ENCODE assay signal across 13 cellular contexts in the genomic region with DNA sequence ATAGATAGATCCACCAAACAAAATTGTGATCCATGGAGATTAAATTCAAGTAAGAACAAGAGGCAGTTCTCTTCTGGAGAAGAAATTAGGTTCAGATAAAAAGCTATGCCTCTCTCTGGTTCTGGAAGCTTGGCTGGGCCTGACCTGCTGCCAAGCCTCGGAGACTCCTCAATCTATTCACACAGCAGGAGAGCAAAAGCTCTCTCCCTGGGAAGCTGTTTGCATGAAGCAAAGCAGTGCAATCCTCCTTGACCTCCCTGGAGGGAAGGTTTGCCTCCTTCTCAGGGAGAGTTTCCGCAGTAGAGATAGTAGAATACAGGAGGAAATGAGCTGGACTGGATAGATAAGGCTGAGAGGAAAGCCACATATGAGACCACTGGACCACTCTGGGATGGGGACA.
"Had no signal": no experiment of that assay in that cellular context is flagged by ENCODE, and none has a peak within 500 bp of the region (broad histone marks: within the 10 kb centered on the region; RNA-seq: fewer than 3 reads in every experiment).

No MANE protein-coding gene starts in this region.

- H3K4me3 ChIP-seq: smooth muscle cell, suprapubic skin, upper lobe of left lung had no signal

- H3K36me3 ChIP-seq: brain microvascular endothelial cell, suprapubic skin, upper lobe of left lung had no signal

- H3K27ac ChIP-seq: brain microvascular endothelial cell, epithelial cell of prostate, suprapubic skin, upper lobe of left lung had no signal

- H3K9me3 ChIP-seq: suprapubic skin, upper lobe of left lung had no signal

- H3K27me3 ChIP-seq: brain microvascular endothelial cell, suprapubic skin, upper lobe of left lung had no signal

- DNase-seq: activated CD4-positive, alpha-beta T cell treated with anti-CD3 and anti-CD28 coated beads, Interleukin-2, amount 50 U/mL, for 1 hour; activated naive CD4-positive, alpha-beta T cell; anterior cingulate cortex; brain microvascular endothelial cell; cerebellar nuclear complex; effector CD8-positive, alpha-beta T cell; left colon; naive B cell; SW 1271; upper lobe of left lung had no signal

- H3K4me2 ChIP-seq: smooth muscle cell had no signal

- H3K4me1 ChIP-seq: upper lobe of left lung had no signal

- ATAC-seq: left colon had no signal
